ENCODE assay signal across 12 cellular contexts in the genomic region with DNA sequence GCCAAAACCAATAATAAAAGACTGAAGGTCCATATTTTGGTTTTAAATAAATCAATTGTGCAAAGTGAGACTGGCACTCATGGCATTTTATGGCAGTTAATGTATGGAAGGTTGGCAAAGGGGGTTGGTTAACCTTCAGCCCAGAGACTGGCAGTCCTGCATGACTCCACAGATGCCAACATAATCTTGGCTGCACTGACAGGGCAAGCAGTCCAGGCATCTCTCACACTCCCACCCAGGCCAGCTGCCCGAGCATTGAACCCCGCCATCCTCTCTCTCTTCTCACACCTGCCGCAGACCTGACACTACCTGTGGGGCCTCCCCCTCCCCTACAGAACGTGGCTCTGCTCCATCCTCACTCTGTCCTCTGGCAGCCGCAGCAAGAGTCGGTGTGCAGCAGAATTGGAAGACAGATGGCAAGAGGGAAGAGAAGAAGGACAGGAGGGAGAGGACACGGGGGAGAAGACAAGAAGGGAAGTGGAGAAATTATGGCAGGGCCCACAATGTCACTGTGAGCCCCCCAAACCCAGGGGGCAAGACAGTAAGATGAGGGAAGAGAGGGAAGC. TPM values are rescaled to one million over a fixed set of nuclear protein-coding genes. Genes with fewer than 3 reads are reported as not detected.
DNase-seq lines count a peak whose midpoint lies in the region; ATAC-seq and TF ChIP-seq lines count a peak whose summit lies in the region.
"Had no signal": no experiment of that assay in that cellular context is flagged by ENCODE, and none has a peak within 500 bp of the region (broad histone marks: within the 10 kb centered on the region; RNA-seq: fewer than 3 reads in every experiment).

No MANE protein-coding gene starts in this region.

- H3K4me2 ChIP-seq in smooth muscle cell: no peak overlapping the region
- H3K4me2 ChIP-seq: neural progenitor cell had no signal

- CTCF ChIA-PET in activated CD8-positive, alpha-beta T cell treated with anti-CD3 and anti-CD28 coated beads for 36 hours (lab: Charles Lee): interaction anchor here (0.8 to 7.1 kb wide), 6 partner anchors 7 to 133 kb away, joined by 4 to 42 read pairs (median 5); no protein-coding TSS in a partner anchor

- ATAC-seq in activated CD8-positive, alpha-beta T cell treated with anti-CD3 and anti-CD28 coated beads for 36 hours: no peak
- peak; percentile 57 for ATAC-seq in left ventricle myocardium superior
- ATAC-seq: GM12878, upper lobe of right lung had no signal

- H4K20me1 ChIP-seq in smooth muscle cell (ENCODE audit: low read depth): no peaks in the 10 kb centered on the region

- H3K36me3 ChIP-seq in stomach: no peaks in the 10 kb centered on the region
- H3K36me3 ChIP-seq in smooth muscle cell (ENCODE audit: low read depth): no peaks in the 10 kb centered on the region
- H3K36me3 ChIP-seq: neural progenitor cell had no signal

- no peaks in the 10 kb centered on the region for H3K27me3 ChIP-seq in stomach
- no peaks in the 10 kb centered on the region for H3K27me3 ChIP-seq in smooth muscle cell (ENCODE audit: low read depth)
- H3K27me3 ChIP-seq: neural progenitor cell, upper lobe of right lung had no signal

- H3K4me3 Mint-ChIP-seq in activated CD8-positive, alpha-beta T cell treated with anti-CD3 and anti-CD28 coated beads for 36 hours: no peak overlapping the region
- H3K4me3 Mint-ChIP-seq: neural progenitor cell had no signal

- no peaks in the 10 kb centered on the region for H3K9me3 Mint-ChIP-seq in activated CD8-positive, alpha-beta T cell treated with anti-CD3 and anti-CD28 coated beads for 36 hours
- H3K9me3 Mint-ChIP-seq: neural progenitor cell had no signal

- peaks cover 94% of the 10 kb centered on the region for H3K4me1 Mint-ChIP-seq in activated CD8-positive, alpha-beta T cell treated with anti-CD3 and anti-CD28 coated beads for 36 hours (ENCODE audit: low read depth)

- H3K27me3 Mint-ChIP-seq in activated CD8-positive, alpha-beta T cell treated with anti-CD3 and anti-CD28 coated beads for 36 hours: no peaks in the 10 kb centered on the region

- intact Hi-C loops in activated CD8-positive, alpha-beta T cell treated with anti-CD3 and anti-CD28 coated beads for 36 hours (cut with micrococcal nuclease): no loop called here
- intact Hi-C loops in left ventricle myocardium superior (cut with micrococcal nuclease) (no loop called here), stomach (cut with DNase I; ENCODE audit: low total_unique reads) (no loop called here)

- H3K27ac ChIP-seq in stomach (peak overlapping the region in 3 of 5 donors; percentile 11 to 99 (median 73)), smooth muscle cell (ENCODE audit: low read depth) (no peak overlapping the region)
- H3K27ac ChIP-seq: neural progenitor cell, upper lobe of right lung had no signal

- TF ChIP-seq POLR2A in stomach (IDR thresholded peaks at IDR 0.05): no peak

- POLR2A ChIA-PET in activated CD8-positive, alpha-beta T cell treated with anti-CD3 and anti-CD28 coated beads for 36 hours (lab: Charles Lee): interaction anchor here (0.8 to 1.7 kb wide), 5 partner anchors 13 to 46 kb away, joined by 3 read pairs; no protein-coding TSS in a partner anchor

- no peak for TF ChIP-seq CTCF in activated CD8-positive, alpha-beta T cell treated with anti-CD3 and anti-CD28 coated beads for 36 hours (IDR thresholded peaks at IDR 0.05)
- TF ChIP-seq CTCF in stomach (IDR thresholded peaks at IDR 0.05) (no peak), smooth muscle cell (IDR thresholded peaks at IDR 0.05; ENCODE audit: borderline replicate concordance, insufficient read depth, poor library complexity, severe bottlenecking) (no peak)

- H3K79me2 ChIP-seq in smooth muscle cell (ENCODE audit: low read depth): peaks cover 22% of the 10 kb centered on the region

- peak overlapping the region; percentile 73 for H3K27ac Mint-ChIP-seq in activated CD8-positive, alpha-beta T cell treated with anti-CD3 and anti-CD28 coated beads for 36 hours
- H3K27ac Mint-ChIP-seq: neural progenitor cell had no signal

- 71 to 90% (median 82%) methylated on average over 7 of the region's 7 CpGs for WGBS in stomach, 5 donors
- 96% methylated on average over 7 of the region's 7 CpGs for WGBS in smooth muscle cell (ENCODE audit: low lambda C conversion rate)

- H3K4me3 ChIP-seq in stomach: no peak overlapping the region
- H3K4me3 ChIP-seq in smooth muscle cell: no peak overlapping the region
- H3K4me3 ChIP-seq: GM12878, neural progenitor cell, upper lobe of right lung had no signal

- no peaks in the 10 kb centered on the region for H3K9me3 ChIP-seq in stomach
- H3K9me3 ChIP-seq in smooth muscle cell (replicated peaks; ENCODE audit: low read depth): no peaks in the 10 kb centered on the region
- H3K9me3 ChIP-seq: upper lobe of right lung had no signal

- H3F3A ChIP-seq in smooth muscle cell (ENCODE audit: low read depth): peaks cover 23% of the 10 kb centered on the region

- DNase-seq in activated T-cell treated with anti-CD3 and anti-CD28 coated beads, Interleukin-2, amount 50 U/mL, for 1 hour: peak; percentile 18
- DNase-seq in activated T-cell treated with anti-CD3 and anti-CD28 coated beads for 4 hours: no peak
- DNase-seq in activated CD8-positive, alpha-beta T cell treated with anti-CD3 and anti-CD28 coated beads for 36 hours: no peak
- DNase-seq in left ventricle myocardium superior: no peak
- no peak for DNase-seq in stomach
- DNase-seq in smooth muscle cell (lab: John Stamatoyannopoulos, UW; ENCODE audit: unreplicated experiment): no peak
- DNase-seq in NCI-H1048 (lab: John Stamatoyannopoulos, UW): no peak
- no peak for DNase-seq in stimulated activated CD4-positive, alpha-beta T cell treated with anti-CD3 and anti-CD28 coated beads, Interleukin-12 subunit alpha, Interleukin-12 subunit beta, amount 100 ng/mL, for 4 hours
- DNase-seq: NCI-H510A, upper lobe of right lung had no signal

- H3K36me3 Mint-ChIP-seq in activated CD8-positive, alpha-beta T cell treated with anti-CD3 and anti-CD28 coated beads for 36 hours (ENCODE audit: low read depth): peaks cover 51% of the 10 kb centered on the region

- no peak overlapping the region for H3K9ac ChIP-seq in smooth muscle cell (ENCODE audit: low read depth)
- H3K9ac ChIP-seq: neural progenitor cell had no signal

- TF ChIP-seq EP300 in stomach (IDR thresholded peaks at IDR 0.05): no peak

- H2AFZ ChIP-seq in smooth muscle cell (ENCODE audit: low read depth): no peak overlapping the region
- H2AFZ ChIP-seq: neural progenitor cell had no signal

- H3K4me1 ChIP-seq in stomach: peaks cover 11 to 87% (median 52%) of the 10 kb centered on the region in 4 donors
- peaks cover 10% of the 10 kb centered on the region for H3K4me1 ChIP-seq in smooth muscle cell (ENCODE audit: low read depth)
- H3K4me1 ChIP-seq: neural progenitor cell had no signal

RNA-seq across cellular contexts. Expression of a gene that starts 43.7 kb away (rescaled TPM):
- total RNA-seq in activated CD8-positive, alpha-beta T cell treated with anti-CD3 and anti-CD28 coated beads for 36 hours: 10 to 100 TPM; 40.8 to 42.6 TPM
- total RNA-seq in left ventricle myocardium superior (19.5 TPM), stomach (10 to 100 TPM; 16.4 to 38.8 (median 24.6) TPM), smooth muscle cell (8.9 and 12.5 TPM in 2 replicates)
- polyA plus RNA-seq in stomach (1 to 10 TPM; 3.8 to 5.4 (median 4.4) TPM), smooth muscle cell (11.4 and 12.2 TPM in 2 replicates)
